1 cellular context compared by ENCODE assay signal in genomic region chr1:91075233-91076135, GRCh38.
TF ChIP-seq lines count a peak whose summit lies in the region.

No MANE protein-coding gene starts in this region.

TF ChIP-seq in HepG2, 621 proteins besides CTCF, POLR2A, EP300 and RAD21:
- TF ChIP-seq ZBTB40 (IDR thresholded peaks at IDR 0.05) (no peak), ZBTB40 (CRISPR knock-in tag; IDR thresholded peaks at IDR 0.05) (no peak), ZNF264 (CRISPR knock-in tag; IDR thresholded peaks at IDR 0.05) (no peak), MEIS2 (CRISPR knock-in tag; IDR thresholded peaks at IDR 0.05) (0 out of 2 replicates have a peak, but pooled peaks have one; percentile 22), SALL1 (CRISPR knock-in tag; IDR thresholded peaks at IDR 0.05) (0 out of 2 replicates have a peak, but pooled peaks have one; percentile 15), ZNF460 (CRISPR knock-in tag; IDR thresholded peaks at IDR 0.05; ENCODE audit: borderline replicate concordance) (no peak), PAF1 (CRISPR knock-in tag; IDR thresholded peaks at IDR 0.05) (no peak), PBX2 (CRISPR knock-in tag; IDR thresholded peaks at IDR 0.05) (peak; percentile 63), ZNF121 (CRISPR knock-in tag; IDR thresholded peaks at IDR 0.05) (0 out of 2 replicates have a peak, but pooled peaks have one; percentile 29), ZNF839 (CRISPR knock-in tag; IDR thresholded peaks at IDR 0.05; ENCODE audit: borderline replicate concordance) (no peak), SAFB2 (CRISPR knock-in tag; IDR thresholded peaks at IDR 0.05; ENCODE audit: borderline replicate concordance, low read depth) (no peak), SMC3 (IDR thresholded peaks at IDR 0.05; ENCODE audit: low read length) (peak; percentile 48; the same call in 1 of the 2 replicates), RARG (CRISPR knock-in tag; IDR thresholded peaks at IDR 0.05; ENCODE audit: low read depth) (no peak), STAG1 (CRISPR knock-in tag; IDR thresholded peaks at IDR 0.05) (peak; percentile 57), ZNF431 (CRISPR knock-in tag; IDR thresholded peaks at IDR 0.05; ENCODE audit: borderline replicate concordance, low read depth) (no peak), ZNF737 (CRISPR knock-in tag; IDR thresholded peaks at IDR 0.05; ENCODE audit: borderline replicate concordance) (no peak), ZMYM4 (CRISPR knock-in tag; IDR thresholded peaks at IDR 0.05) (no peak), ZNF704 (CRISPR knock-in tag; IDR thresholded peaks at IDR 0.05; ENCODE audit: borderline replicate concordance) (no peak), FOXP4 (CRISPR knock-in tag; IDR thresholded peaks at IDR 0.05) (no peak), KLF16 (CRISPR knock-in tag; IDR thresholded peaks at IDR 0.05) (no peak)
